ENCODE assay signal across 7 cellular contexts in genomic region chr7:21542891-21543527, GRCh38. TPM values are rescaled to one million over a fixed set of nuclear protein-coding genes. Genes with fewer than 3 reads are reported as not detected.
A peak's percentile ranks its signal among the peaks of the same experiment; 100 is the strongest.
DNase-seq lines count a peak whose midpoint lies in the region; ATAC-seq and TF ChIP-seq lines count a peak whose summit lies in the region.

DNAH11 (plus strand) TSS chr7:21543039; CDS start chr7:21543246, 207 bp downstream.

- DNase-seq in GM10248 (ENCODE audit: extremely low spot score) (peak; percentile 77), T-helper 17 cell (no peak), natural killer cell (no peak), COLO829 (ENCODE audit: low spot score) (no peak)

- peaks cover 7% of the 10 kb centered on the region for H3K4me1 Mint-ChIP-seq in T-helper 17 cell
- peaks cover 6 to 12% of the 10 kb centered on the region in 2 donors for H3K4me1 Mint-ChIP-seq in natural killer cell

- CTCF ChIA-PET in GM10248 (lab: Yijun Ruan, JAX): interaction anchor here (1.2 kb wide), 1 partner anchor 29 kb away, joined by 3 read pairs; no protein-coding TSS in a partner anchor

- intact Hi-C loops in natural killer cell (cut with micrococcal nuclease): no loop called here

- peak; percentile 59 for ATAC-seq in HG02678 (IDR thresholded peaks at IDR 0.05; ENCODE audit: unreplicated experiment)
- ATAC-seq in T-helper 17 cell: no peak
- ATAC-seq in esophagus mucosa: peak; percentile 75
- ATAC-seq in natural killer cell: peak in 1 of 3 donors; percentile 55
- no peak for ATAC-seq in HG03280 (IDR thresholded peaks at IDR 0.05; ENCODE audit: unreplicated experiment)

- TF ChIP-seq CTCF in GM10248 (IDR thresholded peaks at IDR 0.05; ENCODE audit: control extremely low read depth, extremely low read depth, low read depth, missing control alignments) (no peak), natural killer cell (IDR thresholded peaks at IDR 0.05) (no peak)

- no peaks in the 10 kb centered on the region for H3K9me3 ChIP-seq in T-helper 17 cell (ENCODE audit: control insufficient read depth, low read length, poor library complexity, severe bottlenecking)

- POLR2A ChIA-PET in GM10248 (lab: Yijun Ruan, JAX): no interaction called here

- H3K36me3 Mint-ChIP-seq in T-helper 17 cell (ENCODE audit: low read depth): peaks cover 7% of the 10 kb centered on the region
- H3K36me3 Mint-ChIP-seq in natural killer cell: no peaks in the 10 kb centered on the region

- H3K27ac Mint-ChIP-seq in T-helper 17 cell: no peak within 1 kb of the TSS
- H3K27ac Mint-ChIP-seq in natural killer cell: no peak within 1 kb of the TSS

- H3K27me3 Mint-ChIP-seq in T-helper 17 cell (peaks cover 73% of the 10 kb centered on the region), natural killer cell (ENCODE audit: low read depth in 2 of 2) (peaks cover 48 to 67% of the 10 kb centered on the region in 2 donors)

- no peaks in the 10 kb centered on the region for H3K9me3 Mint-ChIP-seq in natural killer cell

- H3K4me3 Mint-ChIP-seq in T-helper 17 cell (peak within 1 kb of the TSS; percentile 80), natural killer cell (peak within 1 kb of the TSS; percentile 66)

RNA-seq across cellular contexts. Expression of gene DNAH11, which starts in this region (rescaled TPM):
- total RNA-seq in T-helper 17 cell (under 1 TPM; 0.05 to 0.97 TPM), esophagus mucosa (1.1 TPM), natural killer cell (under 1 TPM; 0.09 to 0.48 (median 0.39) TPM)

Comparison
In these comparisons a context has a peak if more than half of its experiments do, and no peak if none do; other contexts are left out.
1. ATAC-seq: peak in HG02678 (single experiment) and esophagus mucosa (single experiment); none in T-helper 17 cell (single experiment) and HG03280 (single experiment).